1 cellular context compared by ENCODE assay signal in genomic region chr20:6829510-6830116, GRCh38.
TF ChIP-seq lines count a peak whose summit lies in the region.

No MANE protein-coding gene starts in this region.

TF ChIP-seq in H1, 55 proteins besides CTCF, POLR2A, EP300 and RAD21 (continued from another document):
- TF ChIP-seq ATF2 (IDR thresholded peaks at IDR 0.05; ENCODE audit: low read length) (no peak), BRCA1 (IDR thresholded peaks at IDR 0.05; ENCODE audit: low read depth, low read length) (no peak), SIN3A (conservative IDR thresholded peaks at IDR 0.05 in 1 of 2, IDR thresholded peaks at IDR 0.05 in 1 of 2; ENCODE audit: low read depth in 1 of 2, low read length in 2 of 2) (no peak), BCL11A (IDR thresholded peaks at IDR 0.05; ENCODE audit: low read depth in 2 of 2, low read length in 2 of 2) (no peak), PHF8 (conservative IDR thresholded peaks at IDR 0.05; ENCODE audit: low read depth, low read length) (no peak)
